Comparison of ENCODE assay signal across 18 cellular contexts in the genomic region with DNA sequence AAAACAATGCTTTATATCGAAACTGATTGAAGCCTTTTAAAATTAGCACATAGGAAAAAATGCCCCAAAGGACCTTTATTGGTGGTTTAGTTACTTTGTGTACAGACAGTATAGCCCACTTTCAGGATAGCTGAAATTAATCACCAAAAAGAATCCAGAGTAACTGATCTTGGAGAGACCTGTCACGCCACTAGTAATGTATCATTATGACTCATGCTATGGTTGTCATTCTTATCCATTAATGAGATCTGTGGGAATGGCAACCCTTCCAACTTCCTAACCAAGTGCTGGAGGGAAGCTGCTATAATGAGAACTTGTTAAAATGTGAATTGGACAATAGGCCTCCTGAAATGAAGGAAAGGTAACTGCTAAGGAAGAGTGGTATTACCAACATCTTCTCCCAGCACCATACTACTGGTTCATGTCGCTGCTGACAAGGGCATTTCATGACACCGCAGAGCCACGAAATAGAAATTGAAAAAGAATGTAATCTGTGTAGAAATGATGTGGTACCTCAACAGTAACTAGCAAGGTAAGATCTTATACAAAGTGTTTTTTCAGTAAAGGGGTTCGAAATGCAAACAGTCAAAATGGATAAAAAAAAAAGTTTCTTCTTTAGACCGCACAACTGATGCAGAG. TPM values are rescaled to one million over a fixed set of nuclear protein-coding genes. Genes with fewer than 3 reads are reported as not detected.
DNase-seq lines count a peak whose midpoint lies in the region; ATAC-seq, FAIRE-seq and TF ChIP-seq lines count a peak whose summit lies in the region.
"Had no signal": no experiment of that assay in that cellular context is flagged by ENCODE, and none has a peak within 500 bp of the region (broad histone marks: within the 10 kb centered on the region; RNA-seq: fewer than 3 reads in every experiment).

No MANE protein-coding gene starts in this region.

- CTCF ChIA-PET in activated CD4-positive, alpha-beta T cell treated with anti-CD3 and anti-CD28 coated beads for 36 hours (lab: Charles Lee) = interaction anchor here (0.6 to 2.2 kb wide), 4 partner anchors 108 to 174 kb away, joined by 3 to 9 read pairs (median 4); no protein-coding TSS in a partner anchor

- peak; percentile 39 for ATAC-seq in activated CD4-positive, alpha-beta T cell treated with anti-CD3 and anti-CD28 coated beads for 36 hours
- peak; percentile 65 for ATAC-seq in esophagus mucosa
- ATAC-seq: lower lobe of right lung had no signal

- H3K36me3 Mint-ChIP-seq in activated CD4-positive, alpha-beta T cell treated with anti-CD3 and anti-CD28 coated beads for 36 hours (ENCODE audit: low read depth) = no peaks in the 10 kb centered on the region
- H3K36me3 Mint-ChIP-seq: activated naive CD8-positive, alpha-beta T cell treated with anti-CD3 and anti-CD28 coated beads for 36 hours had no signal

- H3K9me3 Mint-ChIP-seq in activated CD4-positive, alpha-beta T cell treated with anti-CD3 and anti-CD28 coated beads for 36 hours (ENCODE audit: low read depth) = no peaks in the 10 kb centered on the region
- H3K9me3 Mint-ChIP-seq: activated B cell treated with CpG ODN at 0.5 μM for 24 hours; activated naive CD8-positive, alpha-beta T cell treated with anti-CD3 and anti-CD28 coated beads for 36 hours; central memory CD8-positive, alpha-beta T cell; neural crest cell; stimulated activated naive CD8-positive, alpha-beta T cell treated with anti-CD3 and anti-CD28 coated beads, Interleukin-15, Interleukin-2, amounts not matched to agents 100 ng/mL and 50 ng/mL, for 24 hours had no signal

- H3K9ac ChIP-seq in colonic mucosa (ENCODE audit: low read depth in 2 of 2, low read length in 2 of 2) = no peak overlapping the region

- no peaks in the 10 kb centered on the region for H3K4me1 ChIP-seq in colonic mucosa
- H3K4me1 ChIP-seq: lower lobe of right lung, sigmoid colon had no signal

- FAIRE-seq in RCC 7860 (lab: Jason Lieb, UNC) = peak; percentile 89
- no peak for FAIRE-seq in urothelium cell line (lab: Jason Lieb, UNC)

- POLR2A ChIA-PET in activated CD4-positive, alpha-beta T cell treated with anti-CD3 and anti-CD28 coated beads for 36 hours (lab: Charles Lee) = no interaction called here

- no peak overlapping the region for H3K27ac Mint-ChIP-seq in activated CD4-positive, alpha-beta T cell treated with anti-CD3 and anti-CD28 coated beads for 36 hours
- H3K27ac Mint-ChIP-seq: activated B cell treated with CpG ODN at 0.5 μM for 24 hours; activated naive CD8-positive, alpha-beta T cell treated with anti-CD3 and anti-CD28 coated beads for 36 hours; stimulated activated naive CD8-positive, alpha-beta T cell treated with anti-CD3 and anti-CD28 coated beads, Interleukin-15, Interleukin-2, amounts not matched to agents 100 ng/mL and 50 ng/mL, for 24 hours had no signal

- no peak for DNase-seq in activated CD4-positive, alpha-beta T cell treated with anti-CD3 and anti-CD28 coated beads for 36 hours
- DNase-seq in activated CD4-positive, alpha-beta T cell treated with anti-CD3 and anti-CD28 coated beads, Interleukin-2, amount 50 U/mL, for 1 hour = no peak
- DNase-seq in RCC 7860 (ENCODE audit: low spot score) = peak; percentile 55
- DNase-seq in urothelium cell line (ENCODE audit: low spot score) = peak; percentile 8
- no peak for DNase-seq in colonic mucosa
- DNase-seq in NCI-H2107 (lab: John Stamatoyannopoulos, UW) = no peak
- DNase-seq in NCI-H2029 treated with DMSO at 0.1 percent for 48 hours (lab: John Stamatoyannopoulos, UW) = no peak
- DNase-seq: activated B cell treated with CpG ODN at 0.5 μM for 24 hours; activated CD8-positive, alpha-beta memory T cell treated with anti-CD3 and anti-CD28 coated beads, Interleukin-2, amount 50 U/mL, for 48 hours; activated naive CD8-positive, alpha-beta T cell treated with anti-CD3 and anti-CD28 coated beads for 36 hours; Calu3; hypothalamus; lower lobe of right lung; sigmoid colon had no signal

- TF ChIP-seq CTCF in colonic mucosa (IDR thresholded peaks at IDR 0.05) = no peak

- H3K4me3 ChIP-seq in colonic mucosa = no peak overlapping the region
- H3K4me3 ChIP-seq: lower lobe of right lung, sigmoid colon had no signal

- no peaks in the 10 kb centered on the region for H3K9me3 ChIP-seq in colonic mucosa
- H3K9me3 ChIP-seq: lower lobe of right lung, sigmoid colon had no signal

- H3K27ac ChIP-seq in colonic mucosa = no peak overlapping the region
- H3K27ac ChIP-seq: lower lobe of right lung, sigmoid colon had no signal

- H3K27me3 Mint-ChIP-seq in activated CD4-positive, alpha-beta T cell treated with anti-CD3 and anti-CD28 coated beads for 36 hours = no peaks in the 10 kb centered on the region
- H3K27me3 Mint-ChIP-seq: activated B cell treated with CpG ODN at 0.5 μM for 24 hours; activated naive CD8-positive, alpha-beta T cell treated with anti-CD3 and anti-CD28 coated beads for 36 hours; central memory CD8-positive, alpha-beta T cell; stimulated activated naive CD8-positive, alpha-beta T cell treated with anti-CD3 and anti-CD28 coated beads, Interleukin-15, Interleukin-2, amounts not matched to agents 100 ng/mL and 50 ng/mL, for 24 hours had no signal

- H3K4me3 Mint-ChIP-seq in activated CD4-positive, alpha-beta T cell treated with anti-CD3 and anti-CD28 coated beads for 36 hours = no peak overlapping the region
- H3K4me3 Mint-ChIP-seq: activated B cell treated with CpG ODN at 0.5 μM for 24 hours; activated naive CD8-positive, alpha-beta T cell treated with anti-CD3 and anti-CD28 coated beads for 36 hours; central memory CD8-positive, alpha-beta T cell; neural crest cell; stimulated activated naive CD8-positive, alpha-beta T cell treated with anti-CD3 and anti-CD28 coated beads, Interleukin-15, Interleukin-2, amounts not matched to agents 100 ng/mL and 50 ng/mL, for 24 hours had no signal

- intact Hi-C loops in activated CD4-positive, alpha-beta T cell treated with anti-CD3 and anti-CD28 coated beads for 36 hours (cut with DNase I, micrococcal nuclease) = loop anchor here in 1 of 2 experiments (10.0 kb wide), 1 partner anchor 1327 kb away; a partner anchor contains a TSS
- intact Hi-C loops in colonic mucosa (cut with DNase I) = no loop called here

- no peaks in the 10 kb centered on the region for H3K36me3 ChIP-seq in colonic mucosa
- H3K36me3 ChIP-seq: lower lobe of right lung, sigmoid colon had no signal

- H3K27me3 ChIP-seq in colonic mucosa = no peaks in the 10 kb centered on the region
- H3K27me3 ChIP-seq: sigmoid colon had no signal

- H3K4me1 Mint-ChIP-seq in activated CD4-positive, alpha-beta T cell treated with anti-CD3 and anti-CD28 coated beads for 36 hours = no peaks in the 10 kb centered on the region
- H3K4me1 Mint-ChIP-seq: activated B cell treated with CpG ODN at 0.5 μM for 24 hours; activated naive CD8-positive, alpha-beta T cell treated with anti-CD3 and anti-CD28 coated beads for 36 hours; central memory CD8-positive, alpha-beta T cell; neural crest cell had no signal

RNA-seq across cellular contexts. Expression of a gene that starts 7.1 kb away (rescaled TPM):
- 10 to 100 TPM; 85.5 to 91.0 TPM for total RNA-seq in activated CD4-positive, alpha-beta T cell treated with anti-CD3 and anti-CD28 coated beads for 36 hours
- total RNA-seq in esophagus mucosa (79.6 TPM), colonic mucosa (100 to 1,000 TPM in 1 of 2 donors, 10 to 100 TPM in 1; 83.5 to 115 TPM)

RNA-seq across cellular contexts. Expression of a gene that starts 7.8 kb away (rescaled TPM):
- total RNA-seq in activated CD4-positive, alpha-beta T cell treated with anti-CD3 and anti-CD28 coated beads for 36 hours = 10 to 100 TPM; 45.0 to 47.5 TPM
- total RNA-seq in esophagus mucosa (50.3 TPM), colonic mucosa (10 to 100 TPM; 37.2 to 43.0 TPM)

Comparison
In these comparisons a context has a peak if more than half of its experiments do, and no peak if none do; other contexts are left out.
1. DNase-seq: peak in RCC 7860 (single experiment) and urothelium cell line (single experiment); none in activated CD4-positive, alpha-beta T cell treated with anti-CD3 and anti-CD28 coated beads for 36 hours (single experiment), activated CD4-positive, alpha-beta T cell treated with anti-CD3 and anti-CD28 coated beads, Interleukin-2, amount 50 U/mL, for 1 hour (single experiment), colonic mucosa (single experiment), NCI-H2107 (single experiment) and NCI-H2029 treated with DMSO at 0.1 percent for 48 hours (single experiment).